Comparison of ENCODE assay signal across 9 cellular contexts in the genomic region with DNA sequence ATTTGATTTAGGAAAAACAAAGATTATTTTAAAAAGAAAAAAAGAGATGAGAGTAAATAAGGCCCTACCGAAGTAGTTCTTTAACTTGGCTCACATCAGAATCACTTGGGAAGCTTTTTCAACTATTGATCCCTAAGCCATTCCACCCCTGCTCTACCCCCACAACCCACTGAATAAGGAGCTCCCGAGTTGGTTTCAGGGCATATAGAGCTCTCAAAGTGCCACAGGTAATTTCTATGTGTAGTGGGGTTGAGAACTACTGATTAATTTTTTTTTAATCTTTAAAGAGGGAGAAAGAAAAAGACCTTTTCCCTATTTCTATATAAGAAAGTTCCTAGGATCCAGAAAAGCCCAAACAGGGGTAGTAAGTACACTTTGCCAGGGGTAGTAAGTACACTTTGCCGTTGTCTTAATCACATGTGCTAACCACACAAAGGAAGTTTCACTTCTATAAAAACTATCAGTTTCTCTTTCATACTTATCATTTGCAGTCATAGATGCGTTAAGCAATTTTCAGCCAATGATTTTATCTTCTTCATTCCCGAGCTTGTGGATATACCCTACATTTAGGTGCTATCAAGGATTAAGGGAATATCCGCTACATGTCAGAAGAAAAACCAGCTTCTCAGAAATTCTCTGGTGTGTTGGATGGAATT.
DNase-seq lines count a peak whose midpoint lies in the region; ATAC-seq and TF ChIP-seq lines count a peak whose summit lies in the region.
"Had no signal": no experiment of that assay in that cellular context is flagged by ENCODE, and none has a peak within 500 bp of the region (broad histone marks: within the 10 kb centered on the region; RNA-seq: fewer than 3 reads in every experiment).

No MANE protein-coding gene starts in this region.

- H3K27me3 ChIP-seq in prostate gland (replicated peaks; ENCODE audit: insufficient read depth) = no peaks in the 10 kb centered on the region

- no peaks in the 10 kb centered on the region for H3K36me3 ChIP-seq in prostate gland

- H3K27ac ChIP-seq in prostate gland = no peak overlapping the region

- ATAC-seq in HG02798 (IDR thresholded peaks at IDR 0.05; ENCODE audit: poor library complexity, unreplicated experiment) = peak; percentile 97
- peak; percentile 46 for ATAC-seq in sciatic nerve

- TF ChIP-seq POLR2A in prostate gland (IDR thresholded peaks at IDR 0.05) = no peak

- intact Hi-C loops in sciatic nerve (cut with DNase I) = no loop called here
- intact Hi-C loops in cardiac septum (cut with DNase I) = no loop called here
- intact Hi-C loops in prostate gland (cut with DNase I) = no loop called here

- H3K9me3 ChIP-seq in prostate gland = no peaks in the 10 kb centered on the region

- peak; percentile 68 for DNase-seq in SIG-M5 treated with dmso at 0.1 percent for 504 hours (lab: John Stamatoyannopoulos, UW; ENCODE audit: unreplicated experiment)
- no peak for DNase-seq in SIG-M5 (lab: John Stamatoyannopoulos, UW)
- DNase-seq in MV-4-11 (lab: John Stamatoyannopoulos, UW) = peak; percentile 87
- DNase-seq in sciatic nerve (ENCODE audit: low spot score) = no peak
- DNase-seq in cardiac septum (ENCODE audit: low spot score) = no peak
- no peak for DNase-seq in prostate gland (ENCODE audit: low spot score)
- no peak for DNase-seq in kidney tubule cell (ENCODE audit: low spot score)
- DNase-seq: cortex of kidney had no signal

- no peak for TF ChIP-seq CTCF in prostate gland (IDR thresholded peaks at IDR 0.05)

- no peaks in the 10 kb centered on the region for H3K4me1 ChIP-seq in prostate gland (replicated peaks)

- 44% methylated on average over 6 of the region's 6 CpGs for WGBS in prostate gland

- H3K4me3 ChIP-seq in prostate gland = no peak overlapping the region

Comparison
In these comparisons a context has a peak if more than half of its experiments do, and no peak if none do; other contexts are left out.
1. DNase-seq: peak in SIG-M5 treated with dmso at 0.1 percent for 504 hours (single experiment) and MV-4-11 (single experiment); none in SIG-M5 (single experiment), sciatic nerve (single experiment), cardiac septum (single experiment), prostate gland (single experiment) and kidney tubule cell (single experiment).